28 cellular contexts compared by ENCODE assay signal in the genomic region with DNA sequence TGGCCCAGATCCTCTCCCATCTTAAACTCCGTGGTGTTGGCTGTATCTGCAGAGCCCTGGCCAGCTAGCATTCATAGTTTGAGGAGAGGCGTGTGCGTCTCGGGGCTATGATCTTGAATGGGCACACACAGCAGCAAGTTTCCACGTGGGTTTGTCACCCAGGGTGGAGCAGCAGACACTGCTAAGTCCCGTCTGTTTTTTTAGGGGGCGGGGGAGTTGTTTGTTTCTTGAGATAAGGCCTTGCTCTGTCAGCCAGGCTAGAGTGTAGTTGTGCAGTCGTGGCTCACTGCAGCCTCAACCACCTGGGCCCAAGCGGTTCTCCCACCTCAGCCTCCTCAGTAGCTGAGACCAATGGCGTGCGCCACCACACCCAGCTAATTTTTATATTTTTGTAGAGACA. TPM values are rescaled to one million over a fixed set of nuclear protein-coding genes. Genes with fewer than 3 reads are reported as not detected.
"Had no signal": no experiment of that assay in that cellular context is flagged by ENCODE, and none has a peak within 500 bp of the region (broad histone marks: within the 10 kb centered on the region; RNA-seq: fewer than 3 reads in every experiment).

No MANE protein-coding gene starts in this region.

- ATAC-seq: activated CD8-positive, alpha-beta memory T cell treated with anti-CD3 and anti-CD28 coated beads, Interleukin-2, amount 10 ng/mL, durations not matched to agents 7 days and 5 days; activated CD8-positive, alpha-beta T cell treated with anti-CD3 and anti-CD28 coated beads, Interleukin-2, amount 10 ng/mL, durations not matched to agents 7 days and 5 days; activated naive CD4-positive, alpha-beta T cell treated with anti-CD3 and anti-CD28 coated beads, Interleukin-2, amount 50 U/mL, for 72 hours; left cardiac atrium; left ventricle myocardium superior; mucosa of descending colon; stimulated activated effector memory CD8-positive, alpha-beta T cell treated with anti-CD3 and anti-CD28 coated beads, Interleukin-12 subunit alpha, Interleukin-12 subunit beta, amount 100 ng/mL, for 72 hours; stimulated activated naive CD8-positive, alpha-beta T cell treated with anti-CD3 and anti-CD28 coated beads, Interleukin-15, amount 100 ng/mL, for 72 hours had no signal

- H3K27ac ChIP-seq: epithelial cell of prostate, neutrophil, upper lobe of left lung, vagina had no signal

- H3K4me3 ChIP-seq: mucosa of descending colon, skin epidermis, upper lobe of left lung, vagina had no signal

- H3K4me1 Mint-ChIP-seq: nephron progenitor cell had no signal

- H3K9me3 Mint-ChIP-seq: central memory CD8-positive, alpha-beta T cell; stimulated activated effector memory CD8-positive, alpha-beta T cell treated with anti-CD3 and anti-CD28 coated beads, Interleukin-12 subunit alpha, Interleukin-12 subunit beta, amount 100 ng/mL, for 72 hours; stimulated activated naive CD8-positive, alpha-beta T cell treated with anti-CD3 and anti-CD28 coated beads, Interleukin-15, amount 100 ng/mL, for 72 hours had no signal

- DNase-seq: activated CD4-positive, alpha-beta T cell treated with anti-CD3 and anti-CD28 coated beads for 1 hour; activated CD8-positive, alpha-beta memory T cell treated with anti-CD3 and anti-CD28 coated beads, Interleukin-2, amount 10 ng/mL, durations not matched to agents 7 days and 5 days; activated CD8-positive, alpha-beta T cell treated with anti-CD3 and anti-CD28 coated beads, Interleukin-2, amount 10 ng/mL, durations not matched to agents 7 days and 5 days; activated naive CD4-positive, alpha-beta T cell; activated T-cell treated with anti-CD3 and anti-CD28 coated beads, Interleukin-2, amount 50 U/mL, for 48 hours; effector CD8-positive, alpha-beta T cell; islet precursor cell; left cardiac atrium; left ventricle myocardium superior; mucosa of descending colon; stimulated activated CD4-positive, alpha-beta T cell treated with anti-CD3 and anti-CD28 coated beads, Interleukin-12 subunit alpha, Interleukin-12 subunit beta, amount 100 ng/mL, for 4 hours; stimulated activated CD4-positive, alpha-beta T cell treated with anti-CD3 and anti-CD28 coated beads, Interleukin-4, amount 100 ng/mL, for 24 hours; stimulated activated naive CD8-positive, alpha-beta T cell treated with anti-CD3 and anti-CD28 coated beads, Interleukin-15, amount 100 ng/mL, for 72 hours; substantia nigra had no signal

- H3K4me1 ChIP-seq: upper lobe of left lung, vagina had no signal

- H3K27me3 ChIP-seq: neutrophil, upper lobe of left lung, vagina had no signal

- H3K27ac Mint-ChIP-seq: activated CD8-positive, alpha-beta memory T cell treated with anti-CD3 and anti-CD28 coated beads, Interleukin-2, amount 10 ng/mL, durations not matched to agents 7 days and 5 days; activated CD8-positive, alpha-beta T cell treated with anti-CD3 and anti-CD28 coated beads, Interleukin-2, amount 10 ng/mL, durations not matched to agents 7 days and 5 days; stimulated activated effector memory CD8-positive, alpha-beta T cell treated with anti-CD3 and anti-CD28 coated beads, Interleukin-12 subunit alpha, Interleukin-12 subunit beta, amount 100 ng/mL, for 72 hours had no signal

- H3K36me3 Mint-ChIP-seq: activated CD8-positive, alpha-beta memory T cell treated with anti-CD3 and anti-CD28 coated beads, Interleukin-2, amount 10 ng/mL, durations not matched to agents 7 days and 5 days; activated naive CD4-positive, alpha-beta T cell treated with anti-CD3 and anti-CD28 coated beads, Interleukin-2, amount 50 U/mL, for 72 hours had no signal

- H3K4me3 Mint-ChIP-seq: activated CD8-positive, alpha-beta memory T cell treated with anti-CD3 and anti-CD28 coated beads, Interleukin-2, amount 10 ng/mL, durations not matched to agents 7 days and 5 days; activated CD8-positive, alpha-beta T cell treated with anti-CD3 and anti-CD28 coated beads, Interleukin-2, amount 10 ng/mL, durations not matched to agents 7 days and 5 days; central memory CD8-positive, alpha-beta T cell; nephron progenitor cell; stimulated activated effector memory CD8-positive, alpha-beta T cell treated with anti-CD3 and anti-CD28 coated beads, Interleukin-12 subunit alpha, Interleukin-12 subunit beta, amount 100 ng/mL, for 72 hours; stimulated activated naive CD8-positive, alpha-beta T cell treated with anti-CD3 and anti-CD28 coated beads, Interleukin-15, amount 100 ng/mL, for 72 hours had no signal

- H3K27me3 Mint-ChIP-seq: activated CD8-positive, alpha-beta memory T cell treated with anti-CD3 and anti-CD28 coated beads, Interleukin-2, amount 10 ng/mL, durations not matched to agents 7 days and 5 days; central memory CD8-positive, alpha-beta T cell; stimulated activated naive CD8-positive, alpha-beta T cell treated with anti-CD3 and anti-CD28 coated beads, Interleukin-15, amount 100 ng/mL, for 72 hours had no signal

- FAIRE-seq: colon, endometrium, frontal cortex, TTC549 had no signal

- H3K9me3 ChIP-seq: mucosa of descending colon, neutrophil, upper lobe of left lung, vagina had no signal

RNA-seq across cellular contexts. Expression of gene TEX22, which starts 20.1 kb away (rescaled TPM):
- total RNA-seq: mesenteric fat pad, vagina had no signal
